ENCODE assay signal across 8 cellular contexts in genomic region chr19:2648528-2648937, GRCh38. TPM values are rescaled to one million over a fixed set of nuclear protein-coding genes. Genes with fewer than 3 reads are reported as not detected.
DNase-seq lines count a peak whose midpoint lies in the region; ATAC-seq and TF ChIP-seq lines count a peak whose summit lies in the region.

No MANE protein-coding gene starts in this region.

- DNase-seq in GM12865 (ENCODE audit: low read depth) = peak; percentile 86
- DNase-seq in NCI-H1417 (lab: John Stamatoyannopoulos, UW) = peak; percentile 65 to 86 (median 66)
- peak; percentile 68 for DNase-seq in T follicular helper cell (ENCODE audit: low read depth)
- DNase-seq in adipocyte (ENCODE audit: low read depth) = peak; percentile 81
- peak; percentile 79 for DNase-seq in left cardiac atrium
- DNase-seq in retinal pigment epithelial cell (ENCODE audit: low read depth) = no peak
- no peak for DNase-seq in mesenteric fat pad (ENCODE audit: low spot score)

- H3K4me1 ChIP-seq in adipocyte (ENCODE audit: control insufficient read depth, insufficient read depth, low read length) = no peaks in the 10 kb centered on the region

- TF ChIP-seq CTCF in GM12865 (IDR thresholded peaks at IDR 0.05; ENCODE audit: insufficient read depth, low read depth, low read length, missing control alignments) = peak; percentile 81
- TF ChIP-seq CTCF in retinal pigment epithelial cell (conservative IDR thresholded peaks at IDR 0.05; ENCODE audit: low read depth, low read length) = peak; percentile 80

- intact Hi-C loops in left cardiac atrium (cut with DNase I) = loop anchor here in 1 of 2 donors (1.0 to 5.0 kb wide), 2 partner anchors 101 to 224 kb away; no protein-coding TSS in a partner anchor

- H3K36me3 ChIP-seq in adipocyte (ENCODE audit: control insufficient read depth, insufficient read depth, low read length, severe bottlenecking) = no peaks in the 10 kb centered on the region

- H3K9me3 ChIP-seq in adipocyte (ENCODE audit: control insufficient read depth, low read length) = no peaks in the 10 kb centered on the region

- peaks cover 33% of the 10 kb centered on the region for H3K27me3 ChIP-seq in adipocyte (replicated peaks; ENCODE audit: control insufficient read depth, insufficient read depth, low read length)

- no peak overlapping the region for H3K4me3 ChIP-seq in GM12865 (ENCODE audit: low read depth, low read length)
- no peak overlapping the region for H3K4me3 ChIP-seq in adipocyte (ENCODE audit: low read length)
- no peak overlapping the region for H3K4me3 ChIP-seq in retinal pigment epithelial cell (ENCODE audit: low read length)

- H3K9ac ChIP-seq in adipocyte (ENCODE audit: low read length) = no peak overlapping the region

- ATAC-seq in left cardiac atrium = peak; percentile 85 to 90
- ATAC-seq in GM21381 (IDR thresholded peaks at IDR 0.05; ENCODE audit: unreplicated experiment) = no peak

RNA-seq across cellular contexts. Expression of gene GNG7, which starts 54.0 kb away (rescaled TPM):
- total RNA-seq in left cardiac atrium = 10 to 100 TPM; 19.8 to 45.9 TPM
- total RNA-seq in mesenteric fat pad = 1.7 TPM

Comparison
In these comparisons a context has a peak if more than half of its experiments do, and no peak if none do; other contexts are left out.
1. DNase-seq: peak in GM12865 (single experiment), NCI-H1417 (3 of 3), T follicular helper cell (single experiment), adipocyte (single experiment) and left cardiac atrium (single experiment); none in retinal pigment epithelial cell (single experiment) and mesenteric fat pad (single experiment).